In genomic region chr10:106508920-106509319, GRCh38 we compare ENCODE assay signal across 23 cellular contexts.
A peak's percentile ranks its signal among the peaks of the same experiment; 100 is the strongest.
DNase-seq lines count a peak whose midpoint lies in the region; ATAC-seq, FAIRE-seq and TF ChIP-seq lines count a peak whose summit lies in the region.
"Had no signal": no experiment of that assay in that cellular context is flagged by ENCODE, and none has a peak within 500 bp of the region (broad histone marks: within the 10 kb centered on the region; RNA-seq: fewer than 3 reads in every experiment).

No MANE protein-coding gene starts in this region.

- no peak overlapping the region for H3K4me2 ChIP-seq in GM23248 (ENCODE audit: unreplicated experiment)
- H3K4me2 ChIP-seq: BLaER1 had no signal

- ATAC-seq in GM21390 (IDR thresholded peaks at IDR 0.05; ENCODE audit: unreplicated experiment) (no peak), HG02885 (IDR thresholded peaks at IDR 0.05; ENCODE audit: poor library complexity, unreplicated experiment) (no peak)

- H3K36me3 ChIP-seq in GM23248 (ENCODE audit: low read depth) (no peaks in the 10 kb centered on the region), bronchial epithelial cell (ENCODE audit: control insufficient read depth, insufficient read depth, low read length) (no peaks in the 10 kb centered on the region)
- H3K36me3 ChIP-seq: BLaER1, HAP-1 had no signal

- 44 to 47% methylated on average over 1 of the region's 1 CpG for WGBS in GM23248 (ENCODE audit: low coverage in 1 of 2, low lambda C conversion rate in 2 of 2, missing lambda C conversion rate in 2 of 2), 2 experiments

- no peak overlapping the region for H3K27ac ChIP-seq in GM23248
- H3K27ac ChIP-seq: BLaER1, SK-N-MC had no signal

- no peak overlapping the region for H3K9ac ChIP-seq in GM23248
- H3K9ac ChIP-seq: BLaER1 had no signal

- no peaks in the 10 kb centered on the region for H3K9me3 ChIP-seq in GM23248 (ENCODE audit: low read depth)
- H3K9me3 ChIP-seq: BLaER1, HAP-1 had no signal

- H3F3A ChIP-seq in GM23248 (ENCODE audit: insufficient read depth), result no peaks in the 10 kb centered on the region

- H3K9me2 ChIP-seq in GM23248 (ENCODE audit: insufficient read depth), result no peaks in the 10 kb centered on the region

- H4K20me1 ChIP-seq in GM23248 (ENCODE audit: insufficient read depth), result no peaks in the 10 kb centered on the region
- H4K20me1 ChIP-seq: BLaER1 had no signal

- no peak for TF ChIP-seq CTCF in bronchial epithelial cell (IDR thresholded peaks at IDR 0.05; ENCODE audit: insufficient read depth, low read length, severe bottlenecking)

- H3K4me3 ChIP-seq in GM23248, result no peak overlapping the region
- H3K4me3 ChIP-seq in bronchial epithelial cell (ENCODE audit: low read depth, low read length), result no peak overlapping the region
- H3K4me3 ChIP-seq: BLaER1, HAP-1, SK-N-MC had no signal

- H3K79me2 ChIP-seq in GM23248 (ENCODE audit: insufficient read depth), result no peaks in the 10 kb centered on the region

- DNase-seq in GM23248, result peak; percentile 1
- DNase-seq in NCI-H460 (ENCODE audit: extremely low read depth, low read depth), result peak; percentile 33
- DNase-seq in bronchial epithelial cell (ENCODE audit: low read depth), result peak; percentile 72
- DNase-seq in renal cortical epithelial cell (ENCODE audit: low read depth), result peak; percentile 13
- DNase-seq in Ammon's horn (ENCODE audit: low spot score), result no peak
- DNase-seq: CD4-positive, alpha-beta T cell; COR-L47; DMS79; NCI-H1417; NCI-H1694 treated with DMSO at 0.1 percent for 48 hours; NCI-H2081 treated with DMSO at 0.1 percent for 48 hours; NCI-H2171 treated with DMSO at 0.1 percent for 48 hours; NCI-H526; OCI-M1; SHP77; SW 1271 had no signal

- no peak overlapping the region for H2AFZ ChIP-seq in GM23248

- no peaks in the 10 kb centered on the region for H3K4me1 ChIP-seq in GM23248 (ENCODE audit: insufficient read depth)
- H3K4me1 ChIP-seq: BLaER1, HAP-1 had no signal

- FAIRE-seq in bronchial epithelial cell (lab: Jason Lieb, UNC), result no peak
- FAIRE-seq: GM12891, GM19239 had no signal

- in situ Hi-C loops in GM23248 (cut with MboI), result no loop called here

- no peaks in the 10 kb centered on the region for H3K27me3 ChIP-seq in GM23248 (replicated peaks; ENCODE audit: insufficient read depth)
- H3K27me3 ChIP-seq in bronchial epithelial cell (ENCODE audit: control insufficient read depth, insufficient read depth, low read length), result no peaks in the 10 kb centered on the region
- H3K27me3 ChIP-seq: BLaER1 had no signal
